Comparison of ENCODE assay signal across 7 cellular contexts in the genomic region with DNA sequence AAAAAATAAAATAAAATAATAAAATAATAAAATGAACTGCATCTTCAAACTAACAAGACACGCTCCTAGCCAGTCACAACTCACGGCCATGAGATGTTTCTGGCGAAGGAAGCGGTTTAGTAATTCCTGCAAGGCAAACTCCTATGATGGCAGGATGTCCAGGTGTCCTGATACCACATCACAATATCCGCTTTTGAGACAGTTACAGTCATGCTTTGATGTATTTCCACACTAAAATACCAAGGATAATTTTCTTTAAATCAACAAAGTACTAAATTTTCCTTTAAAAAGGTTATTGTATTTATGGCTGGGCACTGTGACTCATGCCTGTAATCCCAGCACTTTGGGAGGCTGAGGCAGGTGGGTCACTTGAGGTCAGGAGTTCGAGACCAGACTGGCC. TPM values are rescaled to one million over a fixed set of nuclear protein-coding genes. Genes with fewer than 3 reads are reported as not detected.
"Had no signal": no experiment of that assay in that cellular context is flagged by ENCODE, and none has a peak within 500 bp of the region (broad histone marks: within the 10 kb centered on the region; RNA-seq: fewer than 3 reads in every experiment).

No MANE protein-coding gene starts in this region.

RNA-seq across cellular contexts. Expression of a gene that starts 9.6 kb away (rescaled TPM):
- total RNA-seq: GM23248, GM23338, H1, H4, H7, H9, HFFc6 had no signal
- polyA plus RNA-seq: GM23248, GM23338, H1 had no signal

RNA-seq across cellular contexts. Expression of a gene that starts 34.2 kb away (rescaled TPM):
- total RNA-seq: GM23248, GM23338, H1, H4, H7, H9, HFFc6 had no signal
- polyA plus RNA-seq: GM23248, GM23338, H1 had no signal
